ENCODE assay signal across 9 cellular contexts in the genomic region with DNA sequence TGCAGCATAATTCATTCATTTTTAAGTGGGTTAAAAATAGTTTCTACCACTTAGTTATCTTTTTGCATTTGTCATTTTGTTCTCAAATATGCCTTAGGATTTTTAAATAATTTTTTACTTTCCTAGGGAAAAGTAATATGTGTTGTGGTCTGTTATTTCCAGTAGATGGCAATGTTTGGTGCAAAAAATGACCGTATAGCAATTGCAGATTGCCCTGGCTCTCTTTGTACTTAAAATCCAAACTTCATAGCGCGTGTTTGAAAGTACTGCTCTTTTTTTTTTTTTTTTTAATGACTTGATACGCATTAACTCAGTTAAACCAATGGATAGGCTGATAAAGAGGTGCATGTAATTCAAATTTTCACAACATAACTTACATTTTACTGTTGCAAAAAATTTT.
DNase-seq lines count a peak whose midpoint lies in the region; ATAC-seq, FAIRE-seq and TF ChIP-seq lines count a peak whose summit lies in the region.
"Had no signal": no experiment of that assay in that cellular context is flagged by ENCODE, and none has a peak within 500 bp of the region (broad histone marks: within the 10 kb centered on the region; RNA-seq: fewer than 3 reads in every experiment).

No MANE protein-coding gene starts in this region.

- H3K4me3 ChIP-seq in bronchial epithelial cell (ENCODE audit: low read depth, low read length), result no peak overlapping the region
- H3K4me3 ChIP-seq in suprapubic skin, result no peak overlapping the region
- H3K4me3 ChIP-seq: skin epidermis had no signal

- no peak for DNase-seq in GM10266 (ENCODE audit: extremely low spot score)
- DNase-seq in NCI-H1105 (lab: John Stamatoyannopoulos, UW), result peak; percentile 5
- peak; percentile 13 for DNase-seq in bronchial epithelial cell (ENCODE audit: low read depth)
- peak; percentile 12 for DNase-seq in middle frontal gyrus (ENCODE audit: extremely low spot score, low spot score)
- DNase-seq in COLO668 (lab: John Stamatoyannopoulos, UW; ENCODE audit: unreplicated experiment), result no peak
- no peak for DNase-seq in suprapubic skin (ENCODE audit: low spot score in 2 of 2)
- DNase-seq in hypothalamus (lab: John Stamatoyannopoulos, UW), result no peak

- no peak for TF ChIP-seq EP300 in suprapubic skin (IDR thresholded peaks at IDR 0.05)

- H3K27me3 ChIP-seq in bronchial epithelial cell (ENCODE audit: control insufficient read depth, insufficient read depth, low read length) (no peaks in the 10 kb centered on the region), suprapubic skin (no peaks in the 10 kb centered on the region)

- TF ChIP-seq CTCF in GM10266 (IDR thresholded peaks at IDR 0.05; ENCODE audit: control insufficient read depth, insufficient read depth, low read depth, missing control alignments) (peak; percentile 27), bronchial epithelial cell (IDR thresholded peaks at IDR 0.05; ENCODE audit: insufficient read depth, low read length, severe bottlenecking) (peak; percentile 22), suprapubic skin (IDR thresholded peaks at IDR 0.05) (peak in 1 of 2 donors; percentile 11)

- 9% methylated on average over 4 of the region's 4 CpGs for WGBS in suprapubic skin

- no peak for ATAC-seq in GM18498 (IDR thresholded peaks at IDR 0.05; ENCODE audit: unreplicated experiment)

- H3K36me3 ChIP-seq in bronchial epithelial cell (ENCODE audit: control insufficient read depth, insufficient read depth, low read length) (no peaks in the 10 kb centered on the region), suprapubic skin (no peaks in the 10 kb centered on the region)

- no peak for TF ChIP-seq POLR2A in suprapubic skin (IDR thresholded peaks at IDR 0.05)

- H3K4me1 ChIP-seq in suprapubic skin, result no peaks in the 10 kb centered on the region

- H3K9me3 ChIP-seq in suprapubic skin, result no peaks in the 10 kb centered on the region

- no peak for FAIRE-seq in bronchial epithelial cell (lab: Jason Lieb, UNC)

- H3K27ac ChIP-seq in suprapubic skin, result no peak overlapping the region
- H3K27ac ChIP-seq: skin epidermis had no signal

Comparison
In these comparisons a context has a peak if more than half of its experiments do, and no peak if none do; other contexts are left out.
1. DNase-seq: peak in NCI-H1105 (single experiment), bronchial epithelial cell (single experiment) and middle frontal gyrus (single experiment); none in GM10266 (single experiment), COLO668 (single experiment), suprapubic skin (0 of 2) and hypothalamus (0 of 51).